Comparison of ENCODE assay signal across 25 cellular contexts in the genomic region with DNA sequence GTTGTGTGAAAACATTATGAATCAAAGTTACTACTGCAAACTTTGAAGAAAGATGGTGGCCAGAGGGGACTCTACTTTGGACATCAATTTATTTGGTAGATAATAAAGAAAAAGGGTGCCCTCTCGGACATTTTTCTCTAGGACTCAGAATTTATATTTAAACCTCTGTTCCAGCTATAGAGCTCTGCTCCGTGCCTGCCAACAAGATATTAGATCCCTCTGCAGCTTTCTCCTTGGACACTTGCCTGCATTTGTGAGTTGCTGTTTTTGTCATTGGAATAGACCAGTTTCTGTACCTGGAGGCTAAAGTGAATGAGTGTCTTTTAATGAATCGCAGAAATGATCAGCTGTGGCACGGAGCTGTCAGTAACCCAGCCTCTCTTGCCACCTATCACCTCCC.
"Had no signal": no experiment of that assay in that cellular context is flagged by ENCODE, and none has a peak within 500 bp of the region (broad histone marks: within the 10 kb centered on the region; RNA-seq: fewer than 3 reads in every experiment).

No MANE protein-coding gene starts in this region.

- DNase-seq: activated B cell treated with CpG ODN at 0.5 μM for 24 hours; activated CD4-positive, alpha-beta T cell treated with anti-CD3 and anti-CD28 coated beads for 1 hour; activated CD4-positive, alpha-beta T cell treated with anti-CD3 and anti-CD28 coated beads, Interleukin-2, amount 10 ng/mL, durations not matched to agents 24 days and 14 days; activated CD4-positive, alpha-beta T cell treated with anti-CD3 and anti-CD28 coated beads, Interleukin-2, amount 50 U/mL, for 48 hours; activated CD8-positive, alpha-beta memory T cell treated with anti-CD3 and anti-CD28 coated beads, Interleukin-2, amount 10 ng/mL, durations not matched to agents 7 days and 5 days; activated effector memory CD4-positive, alpha-beta T cell treated with Interleukin-2 at 50 U/mL for 16 hours; activated naive CD4-positive, alpha-beta T cell treated with Interleukin-2 at 50 U/mL for 16 hours; activated T-cell treated with anti-CD3 and anti-CD28 coated beads, Interleukin-2, amount 50 U/mL, for 24 hours; Karpas-422; MM.1S; NCI-H1105; NCI-H1436; NCI-H1694 treated with DMSO at 0.1 percent for 48 hours; NCI-H2029 treated with DMSO at 0.1 percent for 48 hours; NCI-H345; NCI-H510A; NCI-H526 treated with DMSO at 0.1 percent for 48 hours; NCI-H82; OCI-M1; Peyer's patch; SHP77 treated with DMSO at 0.1 percent for 48 hours had no signal

- H3K27me3 ChIP-seq: Peyer's patch had no signal

- H3K27ac Mint-ChIP-seq: activated B cell treated with CpG ODN at 0.5 μM for 24 hours; activated CD4-positive, alpha-beta T cell treated with anti-CD3 and anti-CD28 coated beads, Interleukin-2, amount 10 ng/mL, durations not matched to agents 24 days and 14 days; activated CD8-positive, alpha-beta memory T cell treated with anti-CD3 and anti-CD28 coated beads, Interleukin-2, amount 10 ng/mL, durations not matched to agents 7 days and 5 days; activated naive CD4-positive, alpha-beta T cell treated with anti-CD3 and anti-CD28 coated beads, Interleukin-2, amount 50 U/mL, for 72 hours; activated T-cell treated with anti-CD3 and anti-CD28 coated beads, Interleukin-2, amount 50 U/mL, for 24 hours; activated T-helper 1 cell treated with anti-CD3 and anti-CD28 coated beads, Interleukin-12 subunit alpha, Interleukin-12 subunit beta, Interleukin-2, Interleukin-4 antibody, amounts not matched to agents 30 ng/mL and 10 ng/mL and 1 ng/mL, durations not matched to agents 14 hours and 24 hours and 36 hours; T-helper 1 cell treated with Interleukin-12 subunit alpha and Interleukin-12 subunit beta and Interleukin-4 antibody, amounts not matched to agents 30 μg/mL and 1 μg/mL, for 36 hours had no signal

- H3K36me3 ChIP-seq: Peyer's patch had no signal

- H3K4me3 ChIP-seq: Peyer's patch had no signal

- H3K27me3 Mint-ChIP-seq: activated B cell treated with CpG ODN at 0.5 μM for 24 hours; activated CD4-positive, alpha-beta T cell treated with anti-CD3 and anti-CD28 coated beads, Interleukin-2, amount 10 ng/mL, durations not matched to agents 24 days and 14 days; activated CD8-positive, alpha-beta memory T cell treated with anti-CD3 and anti-CD28 coated beads, Interleukin-2, amount 10 ng/mL, durations not matched to agents 7 days and 5 days; activated T-cell treated with anti-CD3 and anti-CD28 coated beads, Interleukin-2, amount 50 U/mL, for 24 hours had no signal

- H3K27ac ChIP-seq: Peyer's patch, RWPE1 had no signal

- ATAC-seq: activated CD8-positive, alpha-beta memory T cell treated with anti-CD3 and anti-CD28 coated beads, Interleukin-2, amount 10 ng/mL, durations not matched to agents 7 days and 5 days; activated naive CD4-positive, alpha-beta T cell treated with anti-CD3 and anti-CD28 coated beads, Interleukin-2, amount 50 U/mL, for 72 hours had no signal

- H3K4me1 ChIP-seq: Peyer's patch had no signal

- H3K4me3 Mint-ChIP-seq: activated B cell treated with CpG ODN at 0.5 μM for 24 hours; activated CD4-positive, alpha-beta T cell treated with anti-CD3 and anti-CD28 coated beads, Interleukin-2, amount 10 ng/mL, durations not matched to agents 24 days and 14 days; activated CD8-positive, alpha-beta memory T cell treated with anti-CD3 and anti-CD28 coated beads, Interleukin-2, amount 10 ng/mL, durations not matched to agents 7 days and 5 days; activated T-cell treated with anti-CD3 and anti-CD28 coated beads, Interleukin-2, amount 50 U/mL, for 24 hours; activated T-helper 1 cell treated with anti-CD3 and anti-CD28 coated beads, Interleukin-12 subunit alpha, Interleukin-12 subunit beta, Interleukin-2, Interleukin-4 antibody, amounts not matched to agents 30 ng/mL and 10 ng/mL and 1 ng/mL, durations not matched to agents 14 hours and 24 hours and 36 hours; T-helper 1 cell treated with Interleukin-12 subunit alpha and Interleukin-12 subunit beta and Interleukin-4 antibody, amounts not matched to agents 30 μg/mL and 1 μg/mL, for 36 hours had no signal

- H3K4me1 Mint-ChIP-seq: activated CD4-positive, alpha-beta T cell treated with anti-CD3 and anti-CD28 coated beads, Interleukin-2, amount 10 ng/mL, durations not matched to agents 24 days and 14 days; activated CD8-positive, alpha-beta memory T cell treated with anti-CD3 and anti-CD28 coated beads, Interleukin-2, amount 10 ng/mL, durations not matched to agents 7 days and 5 days had no signal
